In genomic region chr20:35368616-35369423, GRCh38 we compare ENCODE assay signal across 13 cellular contexts. TPM values are rescaled to one million over a fixed set of nuclear protein-coding genes. Genes with fewer than 3 reads are reported as not detected.
DNase-seq lines count a peak whose midpoint lies in the region; ATAC-seq lines count a peak whose summit lies in the region.
"Had no signal": no experiment of that assay in that cellular context is flagged by ENCODE, and none has a peak within 500 bp of the region (broad histone marks: within the 10 kb centered on the region; RNA-seq: fewer than 3 reads in every experiment).

No MANE protein-coding gene starts in this region.

- WGBS in mesendoderm (ENCODE audit: extremely low coverage, insufficient coverage, low lambda C conversion rate), result no CpG with 5 or more reads among the region's 3 CpGs

- DNase-seq in EH (ENCODE audit: low read depth) (peak; percentile 61), NCI-H69 (lab: John Stamatoyannopoulos, UW) (peak; percentile 21), cerebellum (ENCODE audit: low spot score) (peak; percentile 37), mesendoderm (peak; percentile 67)
- no peak for DNase-seq in activated naive CD4-positive, alpha-beta T cell treated with anti-CD3 and anti-CD28 coated beads, Interleukin-2, amount 50 U/mL, for 16 hours
- DNase-seq: activated CD8-positive, alpha-beta memory T cell treated with anti-CD3 and anti-CD28 coated beads for 24 hours; activated naive CD8-positive, alpha-beta T cell treated with anti-CD3 and anti-CD28 coated beads, Interleukin-2, amount 10 ng/mL, durations not matched to agents 7 days and 5 days; effector CD8-positive, alpha-beta T cell; NCI-H774; stimulated activated CD8-positive, alpha-beta memory T cell treated with anti-CD3 and anti-CD28 coated beads, Interleukin-4, amount 100 ng/mL, for 48 hours had no signal

- H3K4me1 ChIP-seq in mesendoderm (ENCODE audit: control insufficient read depth, low read depth, low read length), result peaks cover 3% of the 10 kb centered on the region

- H3K18ac ChIP-seq in mesendoderm (ENCODE audit: low read length), result no peak overlapping the region

- H3K27ac ChIP-seq in mesendoderm (ENCODE audit: low read depth, low read length), result peak overlapping the region; percentile 67

- no peak overlapping the region for H2AK5ac ChIP-seq in mesendoderm (ENCODE audit: low read length)

- H4K8ac ChIP-seq in mesendoderm (ENCODE audit: low read depth, low read length), result peak overlapping the region; percentile 28

- H3K27me3 ChIP-seq in mesendoderm (ENCODE audit: insufficient read depth, low read length, poor library complexity), result no peaks in the 10 kb centered on the region

- H2BK5ac ChIP-seq in mesendoderm (ENCODE audit: low read length), result no peak overlapping the region

- no peak overlapping the region for H2BK15ac ChIP-seq in mesendoderm (replicated peaks; ENCODE audit: low read depth)

- H3K36me3 ChIP-seq in mesendoderm (ENCODE audit: control insufficient read depth, insufficient read depth, low read length), result no peaks in the 10 kb centered on the region

- H4K5ac ChIP-seq in mesendoderm (ENCODE audit: low read length), result no peak overlapping the region

- H3K79me1 ChIP-seq in mesendoderm (ENCODE audit: low read length), result no peaks in the 10 kb centered on the region

- no peak overlapping the region for H2BK120ac ChIP-seq in mesendoderm (ENCODE audit: low read depth, low read length)

- no peak overlapping the region for H3K4me2 ChIP-seq in mesendoderm (ENCODE audit: low read length)

- no peaks in the 10 kb centered on the region for H3K79me2 ChIP-seq in mesendoderm (ENCODE audit: control insufficient read depth, insufficient read depth, low read length)

- no peak overlapping the region for H3K4ac ChIP-seq in mesendoderm (ENCODE audit: low read depth, low read length)

- no peak overlapping the region for H3K23ac ChIP-seq in mesendoderm (ENCODE audit: low read length)

- H3K9ac ChIP-seq in mesendoderm (ENCODE audit: low read length), result no peak overlapping the region

- ATAC-seq in HG02852 (IDR thresholded peaks at IDR 0.05; ENCODE audit: unreplicated experiment) (no peak), GM21619 (IDR thresholded peaks at IDR 0.05; ENCODE audit: unreplicated experiment) (no peak), HG03108 (IDR thresholded peaks at IDR 0.05; ENCODE audit: unreplicated experiment) (no peak)

- H3K4me3 ChIP-seq in mesendoderm (ENCODE audit: low read length), result no peak overlapping the region

- no peak overlapping the region for H3K56ac ChIP-seq in mesendoderm (ENCODE audit: low read length)

RNA-seq across cellular contexts. Expression of gene UQCC1, which starts 43.0 kb away (rescaled TPM):
- 35.1 TPM for total RNA-seq in cerebellum
- polyA plus RNA-seq in mesendoderm (2013, experiment 1 of 2), result 39.3 TPM
- polyA plus RNA-seq in mesendoderm (2013, experiment 2 of 2), result 36.3 TPM
